11 cellular contexts compared by ENCODE assay signal in genomic region chr10:32244011-32244410, GRCh38.
"Had no signal": no experiment of that assay in that cellular context is flagged by ENCODE, and none has a peak within 500 bp of the region (broad histone marks: within the 10 kb centered on the region; RNA-seq: fewer than 3 reads in every experiment).

No MANE protein-coding gene starts in this region.

- H3K27ac Mint-ChIP-seq: activated naive CD8-positive, alpha-beta T cell treated with anti-CD3 and anti-CD28 coated beads, Interleukin-2, amount 10 ng/mL, durations not matched to agents 7 days and 5 days; brain had no signal

- H3K9me3 Mint-ChIP-seq: activated naive CD8-positive, alpha-beta T cell treated with anti-CD3 and anti-CD28 coated beads, Interleukin-2, amount 10 ng/mL, durations not matched to agents 7 days and 5 days; brain; naive B cell had no signal

- H3K4me1 Mint-ChIP-seq: brain, naive B cell had no signal

- H3K36me3 Mint-ChIP-seq: activated naive CD8-positive, alpha-beta T cell treated with anti-CD3 and anti-CD28 coated beads, Interleukin-2, amount 10 ng/mL, durations not matched to agents 7 days and 5 days; brain; naive B cell had no signal

- DNase-seq: activated CD4-positive, CD25-positive, alpha-beta regulatory T cell treated with anti-CD3 and anti-CD28 coated beads, Interleukin-2, amount 50 U/mL, for 72 hours; activated effector memory CD4-positive, alpha-beta T cell treated with Interleukin-2 at 50 U/mL for 16 hours; activated naive CD8-positive, alpha-beta T cell treated with anti-CD3 and anti-CD28 coated beads, Interleukin-2, amount 10 ng/mL, durations not matched to agents 7 days and 5 days; caudate nucleus; dorsolateral prefrontal cortex; left ventricle myocardium superior; naive B cell; SHP77 treated with DMSO at 0.1 percent for 48 hours; SK-N-SH; thyroid gland had no signal

- H3K27me3 Mint-ChIP-seq: brain had no signal

- H3K4me3 Mint-ChIP-seq: activated naive CD8-positive, alpha-beta T cell treated with anti-CD3 and anti-CD28 coated beads, Interleukin-2, amount 10 ng/mL, durations not matched to agents 7 days and 5 days; brain; naive B cell had no signal

- ATAC-seq: left ventricle myocardium superior had no signal
